In genomic region chr16:75074920-75075687, GRCh38 we compare ENCODE assay signal across 1 cellular context.
TF ChIP-seq lines count a peak whose summit lies in the region.

No MANE protein-coding gene starts in this region.

TF ChIP-seq in GM12878, 131 proteins besides CTCF, POLR2A, EP300 and RAD21 (continued from another document):
- TF ChIP-seq, protein P1, sequence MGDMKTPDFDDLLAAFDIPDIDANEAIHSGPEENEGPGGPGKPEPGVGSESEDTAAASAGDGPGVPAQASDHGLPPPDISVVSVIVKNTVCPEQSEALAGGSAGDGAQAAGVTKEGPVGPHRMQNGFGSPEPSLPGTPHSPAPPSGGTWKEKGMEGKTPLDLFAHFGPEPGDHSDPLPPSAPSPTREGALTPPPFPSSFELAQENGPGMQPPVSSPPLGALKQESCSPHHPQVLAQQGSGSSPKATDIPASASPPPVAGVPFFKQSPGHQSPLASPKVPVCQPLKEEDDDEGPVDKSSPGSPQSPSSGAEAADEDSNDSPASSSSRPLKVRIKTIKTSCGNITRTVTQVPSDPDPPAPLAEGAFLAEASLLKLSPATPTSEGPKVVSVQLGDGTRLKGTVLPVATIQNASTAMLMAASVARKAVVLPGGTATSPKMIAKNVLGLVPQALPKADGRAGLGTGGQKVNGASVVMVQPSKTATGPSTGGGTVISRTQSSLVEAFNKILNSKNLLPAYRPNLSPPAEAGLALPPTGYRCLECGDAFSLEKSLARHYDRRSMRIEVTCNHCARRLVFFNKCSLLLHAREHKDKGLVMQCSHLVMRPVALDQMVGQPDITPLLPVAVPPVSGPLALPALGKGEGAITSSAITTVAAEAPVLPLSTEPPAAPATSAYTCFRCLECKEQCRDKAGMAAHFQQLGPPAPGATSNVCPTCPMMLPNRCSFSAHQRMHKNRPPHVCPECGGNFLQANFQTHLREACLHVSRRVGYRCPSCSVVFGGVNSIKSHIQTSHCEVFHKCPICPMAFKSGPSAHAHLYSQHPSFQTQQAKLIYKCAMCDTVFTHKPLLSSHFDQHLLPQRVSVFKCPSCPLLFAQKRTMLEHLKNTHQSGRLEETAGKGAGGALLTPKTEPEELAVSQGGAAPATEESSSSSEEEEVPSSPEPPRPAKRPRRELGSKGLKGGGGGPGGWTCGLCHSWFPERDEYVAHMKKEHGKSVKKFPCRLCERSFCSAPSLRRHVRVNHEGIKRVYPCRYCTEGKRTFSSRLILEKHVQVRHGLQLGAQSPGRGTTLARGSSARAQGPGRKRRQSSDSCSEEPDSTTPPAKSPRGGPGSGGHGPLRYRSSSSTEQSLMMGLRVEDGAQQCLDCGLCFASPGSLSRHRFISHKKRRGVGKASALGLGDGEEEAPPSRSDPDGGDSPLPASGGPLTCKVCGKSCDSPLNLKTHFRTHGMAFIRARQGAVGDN (IDR thresholded peaks at IDR 0.05) = peak; percentile 68; the same call in 1 of the 2 replicates
TF ChIP-seq in GM12878: peak in this region for 34.
